In the genomic region with DNA sequence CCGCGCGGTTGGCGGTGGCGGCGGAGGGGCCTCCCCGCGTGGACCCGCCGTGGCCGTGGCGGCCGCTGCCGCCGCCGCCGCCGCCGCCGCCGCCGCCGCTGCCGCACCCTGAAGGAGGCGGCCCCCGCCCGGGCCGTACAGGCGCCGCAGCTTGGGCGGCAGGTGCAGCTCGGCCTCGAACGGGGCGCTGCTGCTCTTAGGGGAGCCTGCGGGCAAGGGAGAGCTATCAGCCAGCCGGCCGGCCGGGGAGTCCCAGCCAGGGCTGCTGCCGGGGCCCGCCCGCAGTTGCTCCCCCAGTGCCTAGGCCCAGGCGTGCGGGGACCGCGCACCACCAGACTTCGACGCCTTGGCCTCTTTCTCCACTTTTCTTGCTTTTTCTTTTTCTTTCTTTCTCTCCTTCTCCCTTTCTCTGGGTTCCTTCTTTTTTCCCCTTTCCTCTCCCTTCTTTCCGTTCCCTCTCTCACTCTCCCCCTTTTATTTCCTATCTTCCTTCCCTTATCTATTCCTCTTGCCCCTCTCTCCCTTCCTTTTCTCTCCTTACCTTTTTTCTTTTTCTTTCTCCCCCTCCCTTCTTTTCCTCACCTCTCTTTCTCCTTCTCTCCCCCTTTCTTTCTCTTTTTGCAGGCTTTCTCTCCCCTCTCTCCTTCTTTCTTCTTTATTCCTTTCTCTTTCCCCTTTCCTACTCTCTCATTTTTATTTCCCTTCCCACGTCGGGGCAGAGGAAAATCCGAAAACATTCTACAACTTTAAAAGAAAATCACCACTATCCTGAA, we compare ENCODE assay signal across 11 cellular contexts. TPM values are rescaled to one million over a fixed set of nuclear protein-coding genes. Genes with fewer than 3 reads are reported as not detected.
DNase-seq lines count a peak whose midpoint lies in the region; ATAC-seq and TF ChIP-seq lines count a peak whose summit lies in the region.
"Had no signal": no experiment of that assay in that cellular context is flagged by ENCODE, and none has a peak within 500 bp of the region (broad histone marks: within the 10 kb centered on the region; RNA-seq: fewer than 3 reads in every experiment).

No MANE protein-coding gene starts in this region.

- H3K9me3 Mint-ChIP-seq in activated CD4-positive, alpha-beta T cell treated with anti-CD3 and anti-CD28 coated beads, Interleukin-2, amount 10 ng/mL, durations not matched to agents 24 days and 14 days = no peaks in the 10 kb centered on the region
- no peaks in the 10 kb centered on the region for H3K9me3 Mint-ChIP-seq in activated naive CD4-positive, alpha-beta T cell treated with anti-CD3 and anti-CD28 coated beads, Interleukin-2, amount 50 U/mL, for 72 hours
- no peaks in the 10 kb centered on the region for H3K9me3 Mint-ChIP-seq in progenitor cell of endocrine pancreas (ENCODE audit: low read depth)

- H3K4me3 Mint-ChIP-seq in activated CD4-positive, alpha-beta T cell treated with anti-CD3 and anti-CD28 coated beads, Interleukin-2, amount 10 ng/mL, durations not matched to agents 24 days and 14 days = peak overlapping the region; percentile 62
- peak overlapping the region; percentile 44 for H3K4me3 Mint-ChIP-seq in progenitor cell of endocrine pancreas (ENCODE audit: low read depth)

- TF ChIP-seq POLR2A in vagina (IDR thresholded peaks at IDR 0.05) = no peak

- peak; percentile 62 for ATAC-seq in HG02885 (IDR thresholded peaks at IDR 0.05; ENCODE audit: poor library complexity, unreplicated experiment)
- peak; percentile 28 to 41 for ATAC-seq in activated naive CD4-positive, alpha-beta T cell treated with anti-CD3 and anti-CD28 coated beads, Interleukin-2, amount 50 U/mL, for 72 hours

- no peaks in the 10 kb centered on the region for H3K36me3 ChIP-seq in vagina

- H3K4me3 ChIP-seq in vagina = no peak overlapping the region

- H3K27ac ChIP-seq in vagina = no peak overlapping the region
- H3K27ac ChIP-seq: RWPE1 had no signal

- peaks cover 5% of the 10 kb centered on the region for H3K4me1 ChIP-seq in vagina

- no peak for TF ChIP-seq CTCF in progenitor cell of endocrine pancreas (IDR thresholded peaks at IDR 0.05; ENCODE audit: unreplicated experiment)
- no peak for TF ChIP-seq CTCF in vagina (IDR thresholded peaks at IDR 0.05)

- peaks cover 9% of the 10 kb centered on the region for H3K4me1 Mint-ChIP-seq in activated CD4-positive, alpha-beta T cell treated with anti-CD3 and anti-CD28 coated beads, Interleukin-2, amount 10 ng/mL, durations not matched to agents 24 days and 14 days
- H3K4me1 Mint-ChIP-seq in progenitor cell of endocrine pancreas (ENCODE audit: low read depth) = peaks cover 4% of the 10 kb centered on the region

- peaks cover 2% of the 10 kb centered on the region for H3K36me3 Mint-ChIP-seq in activated CD4-positive, alpha-beta T cell treated with anti-CD3 and anti-CD28 coated beads, Interleukin-2, amount 10 ng/mL, durations not matched to agents 24 days and 14 days (ENCODE audit: low read depth)
- peaks cover 0 to 12% of the 10 kb centered on the region in 2 donors for H3K36me3 Mint-ChIP-seq in activated naive CD4-positive, alpha-beta T cell treated with anti-CD3 and anti-CD28 coated beads, Interleukin-2, amount 50 U/mL, for 72 hours
- no peaks in the 10 kb centered on the region for H3K36me3 Mint-ChIP-seq in progenitor cell of endocrine pancreas (ENCODE audit: insufficient read depth)

- peak overlapping the region; percentile 29 for H3K27ac Mint-ChIP-seq in activated CD4-positive, alpha-beta T cell treated with anti-CD3 and anti-CD28 coated beads, Interleukin-2, amount 10 ng/mL, durations not matched to agents 24 days and 14 days
- no peak overlapping the region for H3K27ac Mint-ChIP-seq in activated naive CD4-positive, alpha-beta T cell treated with anti-CD3 and anti-CD28 coated beads, Interleukin-2, amount 50 U/mL, for 72 hours
- no peak overlapping the region for H3K27ac Mint-ChIP-seq in progenitor cell of endocrine pancreas

- intact Hi-C loops in activated CD4-positive, alpha-beta T cell treated with anti-CD3 and anti-CD28 coated beads, Interleukin-2, amount 10 ng/mL, durations not matched to agents 24 days and 14 days (cut with micrococcal nuclease) = loop anchor here (5.0 to 10.0 kb wide), 2 partner anchors 176 to 1679 kb away; a partner anchor contains a TSS
- intact Hi-C loops in vagina (cut with DNase I) = no loop called here

- DNase-seq in activated CD4-positive, alpha-beta T cell treated with anti-CD3 and anti-CD28 coated beads, Interleukin-2, amount 10 ng/mL, durations not matched to agents 24 days and 14 days = no peak
- DNase-seq in activated CD4-positive, alpha-beta T cell treated with anti-CD3 and anti-CD28 coated beads for 48 hours = no peak
- no peak for DNase-seq in activated naive CD4-positive, alpha-beta T cell treated with anti-CD3 and anti-CD28 coated beads, Interleukin-2, amount 50 U/mL, for 72 hours (ENCODE audit: low spot score in 2 of 2)
- DNase-seq in progenitor cell of endocrine pancreas (ENCODE audit: low spot score, unreplicated experiment) (no peak), OCI-M2 (lab: John Stamatoyannopoulos, UW; ENCODE audit: unreplicated experiment) (no peak), vagina (ENCODE audit: extremely low spot score in 2 of 2) (no peak)
- DNase-seq in central memory CD4-positive, alpha-beta T cell = no peak
- DNase-seq: activated effector memory CD4-positive, alpha-beta T cell treated with Interleukin-2 at 50 U/mL for 16 hours; stimulated activated CD4-positive, alpha-beta T cell treated with anti-CD3 and anti-CD28 coated beads, Interleukin-4, amount 100 ng/mL, for 4 hours had no signal

- no peaks in the 10 kb centered on the region for H3K27me3 ChIP-seq in vagina

- no peaks in the 10 kb centered on the region for H3K9me3 ChIP-seq in vagina

- H3K27me3 Mint-ChIP-seq in activated CD4-positive, alpha-beta T cell treated with anti-CD3 and anti-CD28 coated beads, Interleukin-2, amount 10 ng/mL, durations not matched to agents 24 days and 14 days = peaks cover 71% of the 10 kb centered on the region
- H3K27me3 Mint-ChIP-seq in progenitor cell of endocrine pancreas = peaks cover 93% of the 10 kb centered on the region

RNA-seq across cellular contexts. Expression of a gene that starts 2.0 kb away (rescaled TPM):
- not detected in 2 replicates for total RNA-seq in activated CD4-positive, alpha-beta T cell treated with anti-CD3 and anti-CD28 coated beads, Interleukin-2, amount 10 ng/mL, durations not matched to agents 24 days and 14 days
- total RNA-seq in activated naive CD4-positive, alpha-beta T cell treated with anti-CD3 and anti-CD28 coated beads, Interleukin-2, amount 50 U/mL, for 72 hours = not detected
- total RNA-seq in progenitor cell of endocrine pancreas (4.5 and 5.8 TPM in 2 replicates), vagina (not detected)
